Comparison of ENCODE assay signal across 13 cellular contexts in genomic region chr16:49049191-49049590, GRCh38.
"Had no signal": no experiment of that assay in that cellular context is flagged by ENCODE, and none has a peak within 500 bp of the region (broad histone marks: within the 10 kb centered on the region; RNA-seq: fewer than 3 reads in every experiment).

No MANE protein-coding gene starts in this region.

- H3K36me3 ChIP-seq: adrenal gland, heart right ventricle, spleen had no signal

- H3K27me3 ChIP-seq: adrenal gland, body of pancreas, heart right ventricle, spleen, testis had no signal

- H3K4me1 ChIP-seq: adrenal gland, body of pancreas, spleen, testis had no signal

- DNase-seq: activated naive CD4-positive, alpha-beta T cell treated with anti-CD3 and anti-CD28 coated beads, Interleukin-2, amount 50 U/mL, for 16 hours; adrenal gland; body of pancreas; cerebellar nuclear complex; heart right ventricle; kidney; spleen; stimulated activated CD4-positive, alpha-beta T cell treated with anti-CD3 and anti-CD28 coated beads, Interleukin-1b, Interleukin-23, amount 100 ng/mL, for 48 hours; stimulated activated naive CD4-positive, alpha-beta T cell treated with Interleukin-2 at 50 U/mL for 16 hours; T-helper 2 cell; testis had no signal

- H3K4me3 ChIP-seq: adrenal gland, body of pancreas, heart right ventricle, spleen, testis had no signal

- ATAC-seq: activated CD4-positive, CD25-positive, alpha-beta regulatory T cell treated with anti-CD3 and anti-CD28 coated beads, Interleukin-2, amount 50 U/mL, for 24 hours; body of pancreas; heart right ventricle; sciatic nerve had no signal

- H3K27ac ChIP-seq: adrenal gland, body of pancreas, heart right ventricle, spleen, testis had no signal

- H3K9me3 ChIP-seq: adrenal gland, body of pancreas, testis had no signal
